1 cellular context compared by ENCODE assay signal in genomic region chr20:14959506-14960493, GRCh38.
A peak's percentile ranks its signal among the peaks of the same experiment; 100 is the strongest.
TF ChIP-seq lines count a peak whose summit lies in the region.

No MANE protein-coding gene starts in this region.

TF ChIP-seq in HepG2, 621 proteins besides CTCF, POLR2A, EP300 and RAD21 (continued from another document):
- TF ChIP-seq ARNTL (CRISPR knock-in tag; IDR thresholded peaks at IDR 0.05) (no peak), ZNF879 (CRISPR knock-in tag; IDR thresholded peaks at IDR 0.05) (no peak), FOXK1 (CRISPR knock-in tag; IDR thresholded peaks at IDR 0.05; ENCODE audit: borderline replicate concordance, low read depth) (0 out of 2 replicates have a peak, but pooled peaks have one; percentile 2), TBP (CRISPR knock-in tag; IDR thresholded peaks at IDR 0.05) (no peak), POGZ (CRISPR knock-in tag; IDR thresholded peaks at IDR 0.05) (peak; percentile 40; the same call in 1 of the 2 replicates), ISL2 (CRISPR knock-in tag; IDR thresholded peaks at IDR 0.05) (no peak), ZMYM4 (CRISPR knock-in tag; IDR thresholded peaks at IDR 0.05) (peak; percentile 45; the same call in 1 of the 2 replicates), ZSCAN29 (CRISPR knock-in tag; conservative IDR thresholded peaks at IDR 0.05) (no peak), ZNF790 (CRISPR knock-in tag; IDR thresholded peaks at IDR 0.05; ENCODE audit: borderline replicate concordance) (no peak), ZNF781 (CRISPR knock-in tag; IDR thresholded peaks at IDR 0.05; ENCODE audit: borderline replicate concordance, not compliant biosample characterization) (no peak), ATF3 (CRISPR knock-in tag; IDR thresholded peaks at IDR 0.05) (no peak), RXRB (CRISPR knock-in tag; IDR thresholded peaks at IDR 0.05; ENCODE audit: borderline replicate concordance) (no peak), HMGXB4 (CRISPR knock-in tag; IDR thresholded peaks at IDR 0.05; ENCODE audit: borderline replicate concordance in 1 of 2, low read depth in 1 of 2) (peak in 1 of 2 experiments; percentile 36; a peak in 1 of 4 replicates), EEA1 (CRISPR knock-in tag; IDR thresholded peaks at IDR 0.05; ENCODE audit: borderline replicate concordance) (no peak), ZMYM3 (CRISPR knock-in tag; IDR thresholded peaks at IDR 0.05) (no peak), SATB2 (CRISPR knock-in tag; IDR thresholded peaks at IDR 0.05) (no peak), ZNF660 (CRISPR knock-in tag; IDR thresholded peaks at IDR 0.05; ENCODE audit: borderline replicate concordance, low read depth) (no peak), ZNF501 (CRISPR knock-in tag; IDR thresholded peaks at IDR 0.05) (no peak), STAT5B (CRISPR knock-in tag; IDR thresholded peaks at IDR 0.05) (no peak), MED1 (CRISPR knock-in tag; IDR thresholded peaks at IDR 0.05) (0 out of 2 replicates have a peak, but pooled peaks have one; percentile 23), HBP1 (CRISPR knock-in tag; IDR thresholded peaks at IDR 0.05; ENCODE audit: low read depth) (0 out of 2 replicates have a peak, but pooled peaks have one; percentile 13), ZBTB14 (CRISPR knock-in tag; IDR thresholded peaks at IDR 0.05) (no peak), ZNF788 (CRISPR knock-in tag; IDR thresholded peaks at IDR 0.05; ENCODE audit: borderline replicate concordance) (peak; percentile 13; the same call in 1 of the 2 replicates), CEBPB (IDR thresholded peaks at IDR 0.05; ENCODE audit: borderline replicate concordance, low read depth, low read length) (peak; percentile 98), TOPORS (CRISPR knock-in tag; IDR thresholded peaks at IDR 0.05) (peak; percentile 49; the same call in 1 of the 2 replicates), HDAC6 (IDR thresholded peaks at IDR 0.05; ENCODE audit: low read depth, low read length) (no peak), MED8 (CRISPR knock-in tag; IDR thresholded peaks at IDR 0.05; ENCODE audit: insufficient replicate concordance) (no peak), TEAD3 (CRISPR knock-in tag; optimal IDR thresholded peaks at IDR 0.05; ENCODE audit: borderline replicate concordance) (peak; percentile 50), CERS6 (CRISPR knock-in tag; IDR thresholded peaks at IDR 0.05) (0 out of 2 replicates have a peak, but pooled peaks have one; percentile 34), ZNF766 (CRISPR knock-in tag; IDR thresholded peaks at IDR 0.05; ENCODE audit: borderline replicate concordance) (no peak), ZNF558 (CRISPR knock-in tag; IDR thresholded peaks at IDR 0.05; ENCODE audit: borderline replicate concordance) (no peak), IKZF1 (IDR thresholded peaks at IDR 0.05) (no peak), CEBPG (CRISPR knock-in tag; IDR thresholded peaks at IDR 0.05) (peak; percentile 91), ZNF644 (CRISPR knock-in tag; IDR thresholded peaks at IDR 0.05; ENCODE audit: low read depth) (peak; percentile 65), PATZ1 (CRISPR knock-in tag; IDR thresholded peaks at IDR 0.05) (0 out of 2 replicates have a peak, but pooled peaks have one; percentile 25), ZBTB1 (CRISPR knock-in tag; IDR thresholded peaks at IDR 0.05; ENCODE audit: borderline replicate concordance) (no peak), ASH2L (IDR thresholded peaks at IDR 0.05; ENCODE audit: insufficient read length, low read depth, low read length) (no peak), GLI4 (CRISPR knock-in tag; IDR thresholded peaks at IDR 0.05; ENCODE audit: borderline replicate concordance) (no peak), TGIF2 (CRISPR knock-in tag; IDR thresholded peaks at IDR 0.05) (no peak), SP5 (CRISPR knock-in tag; IDR thresholded peaks at IDR 0.05; ENCODE audit: borderline replicate concordance, low read depth) (no peak), ZFP36L2 (CRISPR knock-in tag; IDR thresholded peaks at IDR 0.05) (no peak), SOX5 (CRISPR knock-in tag; IDR thresholded peaks at IDR 0.05; ENCODE audit: borderline replicate concordance) (0 out of 2 replicates have a peak, but pooled peaks have one; percentile 41), CC2D1A (CRISPR knock-in tag; IDR thresholded peaks at IDR 0.05) (no peak), SNRNP70 (IDR thresholded peaks at IDR 0.05; ENCODE audit: low read depth, low read length) (no peak), ZSCAN20 (CRISPR knock-in tag; IDR thresholded peaks at IDR 0.05; ENCODE audit: borderline replicate concordance) (no peak), HOXA7 (CRISPR knock-in tag; IDR thresholded peaks at IDR 0.05) (no peak), TRIM22 (IDR thresholded peaks at IDR 0.05) (no peak)
- TF ChIP-seq, protein P1, sequence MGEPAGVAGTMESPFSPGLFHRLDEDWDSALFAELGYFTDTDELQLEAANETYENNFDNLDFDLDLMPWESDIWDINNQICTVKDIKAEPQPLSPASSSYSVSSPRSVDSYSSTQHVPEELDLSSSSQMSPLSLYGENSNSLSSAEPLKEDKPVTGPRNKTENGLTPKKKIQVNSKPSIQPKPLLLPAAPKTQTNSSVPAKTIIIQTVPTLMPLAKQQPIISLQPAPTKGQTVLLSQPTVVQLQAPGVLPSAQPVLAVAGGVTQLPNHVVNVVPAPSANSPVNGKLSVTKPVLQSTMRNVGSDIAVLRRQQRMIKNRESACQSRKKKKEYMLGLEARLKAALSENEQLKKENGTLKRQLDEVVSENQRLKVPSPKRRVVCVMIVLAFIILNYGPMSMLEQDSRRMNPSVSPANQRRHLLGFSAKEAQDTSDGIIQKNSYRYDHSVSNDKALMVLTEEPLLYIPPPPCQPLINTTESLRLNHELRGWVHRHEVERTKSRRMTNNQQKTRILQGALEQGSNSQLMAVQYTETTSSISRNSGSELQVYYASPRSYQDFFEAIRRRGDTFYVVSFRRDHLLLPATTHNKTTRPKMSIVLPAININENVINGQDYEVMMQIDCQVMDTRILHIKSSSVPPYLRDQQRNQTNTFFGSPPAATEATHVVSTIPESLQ (CRISPR knock-in tag; conservative IDR thresholded peaks at IDR 0.05), result 0 out of 2 replicates have a peak, but pooled peaks have one; percentile 45
- TF ChIP-seq, protein P2, sequence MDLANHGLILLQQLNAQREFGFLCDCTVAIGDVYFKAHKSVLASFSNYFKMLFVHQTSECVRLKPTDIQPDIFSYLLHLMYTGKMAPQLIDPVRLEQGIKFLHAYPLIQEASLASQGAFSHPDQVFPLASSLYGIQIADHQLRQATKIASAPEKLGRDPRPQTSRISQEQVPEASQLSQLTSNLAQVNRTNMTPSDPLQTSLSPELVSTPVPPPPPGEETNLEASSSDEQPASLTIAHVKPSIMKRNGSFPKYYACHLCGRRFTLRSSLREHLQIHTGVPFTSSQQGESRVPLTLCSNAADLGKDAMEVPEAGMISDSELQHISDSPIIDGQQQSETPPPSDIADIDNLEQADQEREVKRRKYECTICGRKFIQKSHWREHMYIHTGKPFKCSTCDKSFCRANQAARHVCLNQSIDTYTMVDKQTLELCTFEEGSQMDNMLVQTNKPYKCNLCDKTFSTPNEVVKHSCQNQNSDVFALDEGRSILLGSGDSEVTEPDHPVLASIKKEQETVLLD (CRISPR knock-in tag; IDR thresholded peaks at IDR 0.05; ENCODE audit: low read depth), result no peak
- TF ChIP-seq, protein P3, sequence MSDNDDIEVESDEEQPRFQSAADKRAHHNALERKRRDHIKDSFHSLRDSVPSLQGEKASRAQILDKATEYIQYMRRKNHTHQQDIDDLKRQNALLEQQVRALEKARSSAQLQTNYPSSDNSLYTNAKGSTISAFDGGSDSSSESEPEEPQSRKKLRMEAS (IDR thresholded peaks at IDR 0.05), result no peak; the same call in 1 of the 2 replicates
- TF ChIP-seq, protein P4, sequence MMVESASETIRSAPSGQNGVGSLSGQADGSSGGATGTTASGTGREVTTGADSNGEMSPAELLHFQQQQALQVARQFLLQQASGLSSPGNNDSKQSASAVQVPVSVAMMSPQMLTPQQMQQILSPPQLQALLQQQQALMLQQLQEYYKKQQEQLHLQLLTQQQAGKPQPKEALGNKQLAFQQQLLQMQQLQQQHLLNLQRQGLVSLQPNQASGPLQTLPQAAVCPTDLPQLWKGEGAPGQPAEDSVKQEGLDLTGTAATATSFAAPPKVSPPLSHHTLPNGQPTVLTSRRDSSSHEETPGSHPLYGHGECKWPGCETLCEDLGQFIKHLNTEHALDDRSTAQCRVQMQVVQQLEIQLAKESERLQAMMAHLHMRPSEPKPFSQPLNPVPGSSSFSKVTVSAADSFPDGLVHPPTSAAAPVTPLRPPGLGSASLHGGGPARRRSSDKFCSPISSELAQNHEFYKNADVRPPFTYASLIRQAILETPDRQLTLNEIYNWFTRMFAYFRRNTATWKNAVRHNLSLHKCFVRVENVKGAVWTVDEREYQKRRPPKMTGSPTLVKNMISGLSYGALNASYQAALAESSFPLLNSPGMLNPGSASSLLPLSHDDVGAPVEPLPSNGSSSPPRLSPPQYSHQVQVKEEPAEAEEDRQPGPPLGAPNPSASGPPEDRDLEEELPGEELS (CRISPR knock-in tag; IDR thresholded peaks at IDR 0.05), result no peak
